ENCODE assay signal across 24 cellular contexts in the genomic region with DNA sequence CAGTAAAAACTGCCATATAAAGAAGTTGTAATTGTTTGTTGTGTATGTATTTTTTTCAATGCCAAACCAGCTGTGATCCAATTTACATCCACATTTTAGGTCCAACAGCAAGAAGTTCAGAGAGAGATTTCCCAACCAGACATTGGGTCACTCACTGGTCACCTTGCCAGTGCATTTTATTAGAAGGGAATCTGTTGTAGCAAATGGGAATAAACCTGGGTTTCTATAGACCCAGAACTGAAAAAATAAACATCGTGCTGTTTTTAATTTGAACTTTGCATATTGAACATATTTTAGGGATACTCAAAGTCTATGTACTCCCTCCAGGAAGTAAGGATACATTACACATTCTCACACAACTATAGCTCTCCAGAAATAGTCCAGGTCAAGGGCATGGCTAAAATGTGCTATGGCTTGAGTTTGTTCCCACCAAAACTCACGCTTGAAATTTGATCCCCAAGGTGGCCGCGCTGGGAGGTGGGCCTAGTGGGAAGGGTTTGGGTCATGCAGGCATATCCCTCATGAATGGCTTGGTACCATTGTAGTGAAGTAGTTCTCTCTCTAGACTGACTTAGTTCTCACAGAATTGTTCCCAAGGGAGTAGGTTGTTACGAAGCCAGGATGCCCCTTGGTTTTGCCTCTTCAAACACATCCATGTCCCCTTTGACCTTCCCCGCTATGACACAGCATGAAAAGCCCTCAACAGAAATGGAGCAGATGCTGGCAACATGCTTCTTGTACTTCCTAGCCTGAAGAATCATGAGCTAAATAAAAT.
"Had no signal": no experiment of that assay in that cellular context is flagged by ENCODE, and none has a peak within 500 bp of the region (broad histone marks: within the 10 kb centered on the region; RNA-seq: fewer than 3 reads in every experiment).

No MANE protein-coding gene starts in this region.

- H3K4me1 ChIP-seq: breast epithelium, right lobe of liver, transverse colon, vagina had no signal

- DNase-seq: activated CD4-positive, alpha-beta T cell treated with anti-CD3 and anti-CD28 coated beads for 1 hour; activated CD4-positive, alpha-beta T cell treated with anti-CD3 and anti-CD28 coated beads, Interleukin-2, amount 50 U/mL, for 4 hours; activated CD8-positive, alpha-beta memory T cell treated with anti-CD3 and anti-CD28 coated beads for 24 hours; activated CD8-positive, alpha-beta memory T cell treated with anti-CD3 and anti-CD28 coated beads, Interleukin-2, amount 50 U/mL, for 4 hours; activated naive CD4-positive, alpha-beta T cell; activated T-cell treated with anti-CD3 and anti-CD28 coated beads, Interleukin-2, amount 50 U/mL, for 4 hours; anterior cingulate cortex; foreskin melanocyte; immature natural killer cell; lower lobe of right lung; naive B cell; occipital lobe; posterior cingulate gyrus; right lobe of liver; small intestine; stimulated activated CD4-positive, alpha-beta T cell treated with anti-CD3 and anti-CD28 coated beads, Interleukin-2, amount 100 ng/mL, for 48 hours; stimulated activated CD8-positive, alpha-beta memory T cell treated with anti-CD3 and anti-CD28 coated beads, Interleukin-4, amount 100 ng/mL, for 48 hours; stimulated activated naive B cell treated with anti-CD40 and anti-IgM and Interleukin-4, amounts not matched to agents 10 μg/mL and 1 μg/mL and 100 μg/mL, for 72 hours; transverse colon; WERI-Rb-1 had no signal

- H3K9me3 ChIP-seq: breast epithelium, lower lobe of right lung, right lobe of liver, transverse colon, vagina had no signal

- H3K4me3 ChIP-seq: breast epithelium, coronary artery, lower lobe of right lung, right lobe of liver, transverse colon, vagina had no signal

- H3K36me3 ChIP-seq: breast epithelium, right lobe of liver, vagina, WERI-Rb-1 had no signal

- H3K27ac ChIP-seq: breast epithelium, coronary artery, epithelial cell of prostate, lower lobe of right lung, right lobe of liver, transverse colon, vagina, WERI-Rb-1 had no signal

- H3K27me3 ChIP-seq: breast epithelium, right lobe of liver, transverse colon, vagina had no signal
